8 cellular contexts compared by ENCODE assay signal in the genomic region with DNA sequence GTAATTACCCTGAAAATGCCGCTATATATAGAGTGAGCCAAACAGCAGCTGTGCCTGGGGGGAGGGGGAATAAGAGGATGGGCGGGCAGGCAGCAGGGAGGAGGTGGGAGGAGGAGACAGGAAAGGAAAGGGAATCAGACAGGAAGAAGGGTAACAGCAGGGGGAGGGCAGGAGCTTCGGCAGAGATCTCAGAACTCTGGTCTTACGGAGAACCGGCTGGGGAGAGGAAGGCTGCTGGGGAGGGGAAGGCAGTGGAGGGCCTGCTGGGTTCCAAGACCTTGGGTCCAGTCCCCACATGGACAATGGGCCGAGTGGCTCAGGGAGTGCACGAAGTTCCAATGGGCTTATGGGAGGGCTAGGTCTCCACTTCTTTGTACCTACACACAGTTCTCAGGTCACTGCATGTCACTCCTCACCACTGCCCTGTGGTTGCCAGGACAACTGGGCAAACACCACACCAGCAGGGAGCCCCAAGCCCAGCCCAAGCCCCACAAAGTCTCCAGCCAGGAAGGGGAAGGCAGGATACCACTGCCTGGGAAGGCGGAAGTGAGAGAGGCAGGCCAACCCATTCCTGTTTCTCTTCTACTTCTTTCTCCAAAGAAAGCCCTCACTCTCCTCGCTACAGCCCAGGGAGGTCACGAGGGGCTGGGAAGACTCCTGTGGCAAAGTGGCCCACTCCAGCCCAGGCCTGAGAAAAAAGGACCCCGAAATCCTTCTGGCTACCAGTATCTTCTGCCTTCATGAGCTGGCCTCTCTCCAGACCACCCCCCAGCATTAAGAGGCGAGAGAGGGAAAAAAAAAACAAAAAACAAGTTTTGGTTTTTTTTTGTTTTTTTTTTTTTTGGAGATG. TPM values are rescaled to one million over a fixed set of nuclear protein-coding genes. Genes with fewer than 3 reads are reported as not detected.
DNase-seq lines count a peak whose midpoint lies in the region; ATAC-seq and TF ChIP-seq lines count a peak whose summit lies in the region.

No MANE protein-coding gene starts in this region.

- H3K27me3 ChIP-seq in mesendoderm (ENCODE audit: insufficient read depth, low read length, poor library complexity): no peaks in the 10 kb centered on the region
- H3K27me3 ChIP-seq in tibial nerve: no peaks in the 10 kb centered on the region

- peaks cover 5% of the 10 kb centered on the region for H3K4me1 ChIP-seq in mesendoderm (ENCODE audit: control insufficient read depth, low read depth, low read length)
- peaks cover 0 to 56% (median 23%) of the 10 kb centered on the region in 4 donors for H3K4me1 ChIP-seq in tibial nerve

- no peaks in the 10 kb centered on the region for H3K9me3 ChIP-seq in tibial nerve

- peak overlapping the region; percentile 89 for H3K18ac ChIP-seq in mesendoderm (ENCODE audit: low read length)

- TF ChIP-seq CTCF in epithelial cell of esophagus (IDR thresholded peaks at IDR 0.05; ENCODE audit: insufficient read depth, low read depth, low read length, missing control alignments) (peak; percentile 4), tibial nerve (IDR thresholded peaks at IDR 0.05) (peak in 1 of 5 experiments; percentile 26)

- H3K79me1 ChIP-seq in mesendoderm (ENCODE audit: low read length): peaks cover 13% of the 10 kb centered on the region

- peaks cover 3% of the 10 kb centered on the region for H3K79me2 ChIP-seq in mesendoderm (ENCODE audit: control insufficient read depth, insufficient read depth, low read length)

- no peak overlapping the region for H2AK5ac ChIP-seq in mesendoderm (ENCODE audit: low read length)

- peak overlapping the region; percentile 70 for H3K9ac ChIP-seq in mesendoderm (ENCODE audit: low read length)

- peak overlapping the region; percentile 89 for H3K56ac ChIP-seq in mesendoderm (ENCODE audit: low read length)

- H3K4me3 ChIP-seq in epithelial cell of esophagus (ENCODE audit: low read length): peak overlapping the region; percentile 16
- no peak overlapping the region for H3K4me3 ChIP-seq in mesendoderm (ENCODE audit: low read length)
- peak overlapping the region in 3 of 4 donors; percentile 7 to 45 (median 17) for H3K4me3 ChIP-seq in tibial nerve

- H3K36me3 ChIP-seq in mesendoderm (ENCODE audit: control insufficient read depth, insufficient read depth, low read length) (peaks cover 2% of the 10 kb centered on the region), tibial nerve (peaks cover 4 to 31% (median 16%) of the 10 kb centered on the region in 3 donors)

- no peak overlapping the region for H3K23ac ChIP-seq in mesendoderm (ENCODE audit: low read length)

- peak overlapping the region; percentile 91 for H2BK5ac ChIP-seq in mesendoderm (ENCODE audit: low read length)

- H4K8ac ChIP-seq in mesendoderm (ENCODE audit: low read depth, low read length): no peak overlapping the region

- peak in 1 of 2 donors; percentile 19 for TF ChIP-seq POLR2A in tibial nerve (IDR thresholded peaks at IDR 0.05)

- H2BK120ac ChIP-seq in mesendoderm (ENCODE audit: low read depth, low read length): no peak overlapping the region

- H3K27ac ChIP-seq in mesendoderm (ENCODE audit: low read depth, low read length) (peak overlapping the region; percentile 95), tibial nerve (peak overlapping the region; percentile 61 to 85 (median 81))

- H3K4ac ChIP-seq in mesendoderm (ENCODE audit: low read depth, low read length): peak overlapping the region; percentile 86

- WGBS in mesendoderm (ENCODE audit: extremely low coverage, insufficient coverage, low lambda C conversion rate): no CpG with 5 or more reads among the region's 12 CpGs
- 7 to 16% methylated on average over 12 of the region's 12 CpGs for WGBS in tibial nerve, 2 donors

- no peak overlapping the region for H4K5ac ChIP-seq in mesendoderm (ENCODE audit: low read length)

- H2BK15ac ChIP-seq in mesendoderm (replicated peaks; ENCODE audit: low read depth): no peak overlapping the region

- ATAC-seq in SK-N-SH treated with all-trans-retinoic acid at 6 μM for 48 hours (peak; percentile 91), HG03196 (IDR thresholded peaks at IDR 0.05; ENCODE audit: unreplicated experiment) (no peak), GM19328 (IDR thresholded peaks at IDR 0.05; ENCODE audit: unreplicated experiment) (no peak)

- DNase-seq in GM03348 (ENCODE audit: low spot score): peak; percentile 91
- peak; percentile 72 for DNase-seq in NCI-H1105 (lab: John Stamatoyannopoulos, UW)
- DNase-seq in epithelial cell of esophagus (ENCODE audit: low read depth): peak; percentile 80
- DNase-seq in mesendoderm: peak; percentile 99
- peak in 1 of 2 donors; percentile 51 for DNase-seq in tibial nerve (ENCODE audit: low spot score in 2 of 2)

- H3K4me2 ChIP-seq in mesendoderm (ENCODE audit: low read length): peak overlapping the region; percentile 76

- TF ChIP-seq EP300 in tibial nerve (IDR thresholded peaks at IDR 0.05): no peak

TF ChIP-seq in SK-N-SH treated with all-trans-retinoic acid at 6 μM for 48 hours, 23 proteins besides CTCF, POLR2A, EP300 and RAD21:
- TF ChIP-seq SNAI2 (CRISPR knock-in tag; IDR thresholded peaks at IDR 0.05): no peak
- TF ChIP-seq, protein P1, sequence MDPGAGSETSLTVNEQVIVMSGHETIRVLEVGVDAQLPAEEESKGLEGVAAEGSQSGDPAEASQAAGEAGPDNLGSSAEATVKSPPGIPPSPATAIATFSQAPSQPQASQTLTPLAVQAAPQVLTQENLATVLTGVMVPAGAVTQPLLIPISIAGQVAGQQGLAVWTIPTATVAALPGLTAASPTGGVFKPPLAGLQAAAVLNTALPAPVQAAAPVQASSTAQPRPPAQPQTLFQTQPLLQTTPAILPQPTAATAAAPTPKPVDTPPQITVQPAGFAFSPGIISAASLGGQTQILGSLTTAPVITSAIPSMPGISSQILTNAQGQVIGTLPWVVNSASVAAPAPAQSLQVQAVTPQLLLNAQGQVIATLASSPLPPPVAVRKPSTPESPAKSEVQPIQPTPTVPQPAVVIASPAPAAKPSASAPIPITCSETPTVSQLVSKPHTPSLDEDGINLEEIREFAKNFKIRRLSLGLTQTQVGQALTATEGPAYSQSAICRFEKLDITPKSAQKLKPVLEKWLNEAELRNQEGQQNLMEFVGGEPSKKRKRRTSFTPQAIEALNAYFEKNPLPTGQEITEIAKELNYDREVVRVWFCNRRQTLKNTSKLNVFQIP (CRISPR knock-in tag; IDR thresholded peaks at IDR 0.05; ENCODE audit: borderline replicate concordance, low read depth): no peak

RNA-seq across cellular contexts. Expression of a gene that starts 25.3 kb away (rescaled TPM):
- polyA plus RNA-seq in mesendoderm (2013, experiment 1 of 2): 181 TPM
- polyA plus RNA-seq in mesendoderm (2013, experiment 2 of 2): 184 TPM
- 10 to 100 TPM; 24.9 to 68.7 (median 36.2) TPM for total RNA-seq in tibial nerve

RNA-seq across cellular contexts. Expression of a gene that starts 27.6 kb away (rescaled TPM):
- 21.7 TPM for polyA plus RNA-seq in mesendoderm (2013, experiment 1 of 2)
- 20.8 TPM for polyA plus RNA-seq in mesendoderm (2013, experiment 2 of 2)
- 100 to 1,000 TPM in 3 of 4 donors, 10 to 100 TPM in 1; 99.8 to 201 (median 125) TPM for total RNA-seq in tibial nerve

RNA-seq across cellular contexts. Expression of a gene that starts 29.4 kb away (rescaled TPM):
- 147 TPM for polyA plus RNA-seq in mesendoderm (2013, experiment 1 of 2)
- 143 TPM for polyA plus RNA-seq in mesendoderm (2013, experiment 2 of 2)
- 10 to 100 TPM; 18.2 to 37.2 (median 23.9) TPM for total RNA-seq in tibial nerve

RNA-seq across cellular contexts. Expression of a gene that starts 45.9 kb away (rescaled TPM):
- polyA plus RNA-seq in mesendoderm (2013, experiment 1 of 2): 10.7 TPM
- 10.4 TPM for polyA plus RNA-seq in mesendoderm (2013, experiment 2 of 2)
- total RNA-seq in tibial nerve: 1 to 10 TPM; 1.5 to 2.7 (median 2.1) TPM
